In genomic region chr3:129441782-129442181, GRCh38 we compare ENCODE assay signal across 2 cellular contexts.
TF ChIP-seq lines count a peak whose summit lies in the region.

No MANE protein-coding gene starts in this region.

TF ChIP-seq in liver, 16 proteins besides CTCF, POLR2A, EP300 and RAD21:
- TF ChIP-seq FOXA2 (IDR thresholded peaks at IDR 0.05), result no peak
- peak; percentile 42 for TF ChIP-seq NR2F2 (IDR thresholded peaks at IDR 0.05)
- peak; percentile 54 for TF ChIP-seq MAX (IDR thresholded peaks at IDR 0.05)
- TF ChIP-seq ATF3 (IDR thresholded peaks at IDR 0.05), result no peak
- TF ChIP-seq SP1 (IDR thresholded peaks at IDR 0.05), result peak; percentile 40
- TF ChIP-seq RXRA (IDR thresholded peaks at IDR 0.05), result peak in 1 of 2 donors; percentile 10
- TF ChIP-seq YY1 (IDR thresholded peaks at IDR 0.05), result peak; percentile 69

TF ChIP-seq in HepG2, 621 proteins besides CTCF, POLR2A, EP300 and RAD21:
- TF ChIP-seq ZNF570 (CRISPR knock-in tag; IDR thresholded peaks at IDR 0.05; ENCODE audit: borderline replicate concordance), result no peak
- TF ChIP-seq HNF4G (IDR thresholded peaks at IDR 0.05; ENCODE audit: borderline replicate concordance, low read depth, low read length), result no peak
- no peak for TF ChIP-seq HNF4G (CRISPR knock-in tag; IDR thresholded peaks at IDR 0.05; ENCODE audit: borderline replicate concordance, low read depth)
- no peak for TF ChIP-seq ZNF383 (CRISPR knock-in tag; IDR thresholded peaks at IDR 0.05; ENCODE audit: borderline replicate concordance)
- no peak for TF ChIP-seq SMARCC2 (IDR thresholded peaks at IDR 0.05)
- no peak for TF ChIP-seq JARID2 (CRISPR knock-in tag; IDR thresholded peaks at IDR 0.05; ENCODE audit: insufficient replicate concordance)
- no peak for TF ChIP-seq ARNTL (CRISPR knock-in tag; IDR thresholded peaks at IDR 0.05)
- TF ChIP-seq USF2 (IDR thresholded peaks at IDR 0.05; ENCODE audit: low read depth, low read length), result no peak
- no peak for TF ChIP-seq USF2 (CRISPR knock-in tag; IDR thresholded peaks at IDR 0.05; ENCODE audit: borderline replicate concordance)
- TF ChIP-seq ZNF20 (CRISPR knock-in tag; IDR thresholded peaks at IDR 0.05), result no peak
- TF ChIP-seq KDM1A (CRISPR knock-in tag; IDR thresholded peaks at IDR 0.05), result no peak
- TF ChIP-seq ZNF891 (CRISPR knock-in tag; IDR thresholded peaks at IDR 0.05), result no peak
- no peak for TF ChIP-seq RORA (CRISPR knock-in tag; IDR thresholded peaks at IDR 0.05)
- TF ChIP-seq MED1 (CRISPR knock-in tag; IDR thresholded peaks at IDR 0.05), result no peak
- TF ChIP-seq PHF8 (CRISPR knock-in tag; IDR thresholded peaks at IDR 0.05), result no peak
